In genomic region chr9:98747476-98747875, GRCh38 we compare ENCODE assay signal across 30 cellular contexts. TPM values are rescaled to one million over a fixed set of nuclear protein-coding genes. Genes with fewer than 3 reads are reported as not detected.
"Had no signal": no experiment of that assay in that cellular context is flagged by ENCODE, and none has a peak within 500 bp of the region (broad histone marks: within the 10 kb centered on the region; RNA-seq: fewer than 3 reads in every experiment).

No MANE protein-coding gene starts in this region.

- H3K27ac ChIP-seq: heart right ventricle, hepatocyte, left ventricle myocardium inferior, parathyroid adenoma, psoas muscle, right lobe of liver, stomach, suprapubic skin, thoracic aorta, tibial artery, upper lobe of right lung had no signal

- H3K4me1 Mint-ChIP-seq: naive thymus-derived CD4-positive, alpha-beta T cell; neural crest cell; stimulated activated naive B cell treated with anti-CD40 and anti-IgM and Interleukin-4, amounts not matched to agents 10 μg/mL and 1 μg/mL and 100 μg/mL, for 72 hours had no signal

- H3K4me3 ChIP-seq: heart right ventricle, hepatocyte, left ventricle myocardium inferior, mucosa of descending colon, psoas muscle, right lobe of liver, smooth muscle cell, stomach, suprapubic skin, thoracic aorta, tibial artery, upper lobe of right lung had no signal

- H3K9me3 ChIP-seq: mucosa of descending colon, psoas muscle, right lobe of liver, stomach, suprapubic skin, thoracic aorta, tibial artery, upper lobe of right lung had no signal

- H3K27ac Mint-ChIP-seq: memory B cell; natural killer cell treated with Interleukin-12 subunit alpha and Interleukin-12 subunit beta and Interleukin-15 and Interleukin-18, amount 100 ng/mL, for 72 hours; stimulated activated naive B cell treated with anti-CD40 and anti-IgM and Interleukin-4, amounts not matched to agents 10 μg/mL and 1 μg/mL and 100 μg/mL, for 72 hours had no signal

- DNase-seq: heart right ventricle; islet precursor cell; left ventricle myocardium inferior; midbrain; mucosa of descending colon; naive thymus-derived CD4-positive, alpha-beta T cell; nucleus accumbens; psoas muscle; right lobe of liver; stimulated activated CD4-positive, alpha-beta T cell treated with anti-CD3 and anti-CD28 coated beads, Interleukin-1b, Interleukin-23, amount 100 ng/mL, for 48 hours; stimulated activated CD4-positive, alpha-beta T cell treated with anti-CD3 and anti-CD28 coated beads, Interleukin-2, amount 100 ng/mL, for 48 hours; stimulated activated CD4-positive, alpha-beta T cell treated with anti-CD3 and anti-CD28 coated beads, Interleukin-4, amount 100 ng/mL, for 4 hours; stimulated activated CD8-positive, alpha-beta memory T cell treated with anti-CD3 and anti-CD28 coated beads, Interleukin-4, amount 100 ng/mL, for 48 hours; stimulated activated naive B cell treated with anti-CD40 and anti-IgM and Interleukin-4, amounts not matched to agents 10 μg/mL and 1 μg/mL and 100 μg/mL, for 72 hours; stimulated activated naive CD8-positive, alpha-beta T cell treated with anti-CD3 and anti-CD28 coated beads, Interleukin-15, Interleukin-2, amounts not matched to agents 100 U/mL and 50 U/mL, for 24 hours; stomach; tibial artery; trophoblast cell; upper lobe of right lung had no signal

- H3K9me3 Mint-ChIP-seq: natural killer cell treated with Interleukin-12 subunit alpha and Interleukin-12 subunit beta and Interleukin-15 and Interleukin-18, amount 100 ng/mL, for 72 hours; neural crest cell had no signal

- ATAC-seq: heart right ventricle; mucosa of descending colon; naive thymus-derived CD4-positive, alpha-beta T cell; psoas muscle; stimulated activated naive B cell treated with anti-CD40 and anti-IgM and Interleukin-4, amounts not matched to agents 10 μg/mL and 1 μg/mL and 100 μg/mL, for 72 hours; stimulated activated naive CD8-positive, alpha-beta T cell treated with anti-CD3 and anti-CD28 coated beads, Interleukin-15, Interleukin-2, amounts not matched to agents 100 U/mL and 50 U/mL, for 24 hours; upper lobe of right lung had no signal

- H3K4me2 ChIP-seq: hepatocyte, smooth muscle cell had no signal

- H3K27me3 ChIP-seq: heart right ventricle, hepatocyte, right lobe of liver, stomach, suprapubic skin, tibial artery, upper lobe of right lung had no signal

- H3K4me3 Mint-ChIP-seq: memory B cell; naive thymus-derived CD4-positive, alpha-beta T cell; natural killer cell treated with Interleukin-12 subunit alpha and Interleukin-12 subunit beta and Interleukin-15 and Interleukin-18, amount 100 ng/mL, for 72 hours; neural crest cell; stimulated activated naive B cell treated with anti-CD40 and anti-IgM and Interleukin-4, amounts not matched to agents 10 μg/mL and 1 μg/mL and 100 μg/mL, for 72 hours had no signal

- H2AFZ ChIP-seq: hepatocyte, parathyroid adenoma had no signal

- H3K79me2 ChIP-seq: hepatocyte, parathyroid adenoma had no signal

- H3K4me1 ChIP-seq: left ventricle myocardium inferior, parathyroid adenoma, psoas muscle, right lobe of liver, stomach, suprapubic skin, tibial artery, upper lobe of right lung had no signal

- H3K9ac ChIP-seq: parathyroid adenoma had no signal

- H3K27me3 Mint-ChIP-seq: memory B cell; naive thymus-derived CD4-positive, alpha-beta T cell; natural killer cell treated with Interleukin-12 subunit alpha and Interleukin-12 subunit beta and Interleukin-15 and Interleukin-18, amount 100 ng/mL, for 72 hours; stimulated activated naive B cell treated with anti-CD40 and anti-IgM and Interleukin-4, amounts not matched to agents 10 μg/mL and 1 μg/mL and 100 μg/mL, for 72 hours had no signal

RNA-seq across cellular contexts. Expression of gene GABBR2, which starts 38.7 kb away (rescaled TPM):
- total RNA-seq: mesenteric fat pad; naive thymus-derived CD4-positive, alpha-beta T cell; natural killer cell treated with Interleukin-12 subunit alpha and Interleukin-12 subunit beta and Interleukin-15 and Interleukin-18, amount 100 ng/mL, for 72 hours; osteocyte; posterior vena cava; right lobe of liver; smooth muscle cell; thoracic aorta had no signal
- polyA plus RNA-seq: naive thymus-derived CD4-positive, alpha-beta T cell had no signal

RNA-seq across cellular contexts. Expression of gene GALNT12, which starts 60.0 kb away (rescaled TPM):
- total RNA-seq: osteocyte had no signal
